Comparison of ENCODE assay signal across 1 cellular context in the genomic region with DNA sequence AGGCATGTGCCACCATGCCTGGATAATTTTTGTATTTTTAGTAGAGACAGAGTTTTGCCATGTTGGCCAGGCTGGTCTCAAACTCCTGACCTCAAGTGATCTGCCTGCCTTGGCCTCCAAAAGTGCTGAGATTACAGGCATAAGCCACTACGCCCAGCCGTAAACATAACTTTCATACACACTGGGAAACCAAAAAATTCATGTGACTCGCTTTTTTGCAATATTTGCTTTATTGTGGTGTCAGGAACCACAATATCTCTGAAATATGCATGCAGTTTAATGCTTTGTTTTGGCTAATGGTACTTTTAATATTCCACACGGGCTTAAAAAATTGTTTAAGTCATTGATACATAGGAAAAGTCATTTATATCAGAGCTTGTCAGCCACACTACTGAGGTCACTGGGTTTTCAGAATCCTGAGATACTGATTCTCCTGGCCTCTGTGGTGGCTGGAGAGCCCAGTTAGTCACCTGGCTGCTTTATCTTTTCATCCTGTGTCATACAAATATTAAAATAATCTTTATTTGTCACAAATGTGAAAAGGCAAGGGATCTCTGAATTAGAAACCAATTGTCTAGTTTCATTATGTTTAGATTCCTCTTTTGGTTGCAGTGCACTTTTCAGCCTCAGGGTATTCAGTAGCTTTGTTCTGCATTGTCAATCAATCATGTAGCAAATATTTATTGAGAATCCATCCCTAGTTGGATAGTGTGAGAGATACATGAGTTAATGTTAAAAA.
TF ChIP-seq lines count a peak whose summit lies in the region.

No MANE protein-coding gene starts in this region.

TF ChIP-seq in GM12878, 131 proteins besides CTCF, POLR2A, EP300 and RAD21:
- TF ChIP-seq, protein P1, sequence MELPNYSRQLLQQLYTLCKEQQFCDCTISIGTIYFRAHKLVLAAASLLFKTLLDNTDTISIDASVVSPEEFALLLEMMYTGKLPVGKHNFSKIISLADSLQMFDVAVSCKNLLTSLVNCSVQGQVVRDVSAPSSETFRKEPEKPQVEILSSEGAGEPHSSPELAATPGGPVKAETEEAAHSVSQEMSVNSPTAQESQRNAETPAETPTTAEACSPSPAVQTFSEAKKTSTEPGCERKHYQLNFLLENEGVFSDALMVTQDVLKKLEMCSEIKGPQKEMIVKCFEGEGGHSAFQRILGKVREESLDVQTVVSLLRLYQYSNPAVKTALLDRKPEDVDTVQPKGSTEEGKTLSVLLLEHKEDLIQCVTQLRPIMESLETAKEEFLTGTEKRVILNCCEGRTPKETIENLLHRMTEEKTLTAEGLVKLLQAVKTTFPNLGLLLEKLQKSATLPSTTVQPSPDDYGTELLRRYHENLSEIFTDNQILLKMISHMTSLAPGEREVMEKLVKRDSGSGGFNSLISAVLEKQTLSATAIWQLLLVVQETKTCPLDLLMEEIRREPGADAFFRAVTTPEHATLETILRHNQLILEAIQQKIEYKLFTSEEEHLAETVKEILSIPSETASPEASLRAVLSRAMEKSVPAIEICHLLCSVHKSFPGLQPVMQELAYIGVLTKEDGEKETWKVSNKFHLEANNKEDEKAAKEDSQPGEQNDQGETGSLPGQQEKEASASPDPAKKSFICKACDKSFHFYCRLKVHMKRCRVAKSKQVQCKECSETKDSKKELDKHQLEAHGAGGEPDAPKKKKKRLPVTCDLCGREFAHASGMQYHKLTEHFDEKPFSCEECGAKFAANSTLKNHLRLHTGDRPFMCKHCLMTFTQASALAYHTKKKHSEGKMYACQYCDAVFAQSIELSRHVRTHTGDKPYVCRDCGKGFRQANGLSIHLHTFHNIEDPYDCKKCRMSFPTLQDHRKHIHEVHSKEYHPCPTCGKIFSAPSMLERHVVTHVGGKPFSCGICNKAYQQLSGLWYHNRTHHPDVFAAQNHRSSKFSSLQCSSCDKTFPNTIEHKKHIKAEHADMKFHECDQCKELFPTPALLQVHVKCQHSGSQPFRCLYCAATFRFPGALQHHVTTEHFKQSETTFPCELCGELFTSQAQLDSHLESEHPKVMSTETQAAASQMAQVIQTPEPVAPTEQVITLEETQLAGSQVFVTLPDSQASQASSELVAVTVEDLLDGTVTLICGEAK (IDR thresholded peaks at IDR 0.05; ENCODE audit: borderline replicate concordance) = peak; percentile 72; the same call in 1 of the 2 replicates
- TF ChIP-seq RAD51 (IDR thresholded peaks at IDR 0.05) (no peak), IKZF2 (IDR thresholded peaks at IDR 0.05) (no peak), SRF (IDR thresholded peaks at IDR 0.05; ENCODE audit: low read depth in 2 of 2, low read length in 2 of 2) (no peak)
- TF ChIP-seq, protein P2, sequence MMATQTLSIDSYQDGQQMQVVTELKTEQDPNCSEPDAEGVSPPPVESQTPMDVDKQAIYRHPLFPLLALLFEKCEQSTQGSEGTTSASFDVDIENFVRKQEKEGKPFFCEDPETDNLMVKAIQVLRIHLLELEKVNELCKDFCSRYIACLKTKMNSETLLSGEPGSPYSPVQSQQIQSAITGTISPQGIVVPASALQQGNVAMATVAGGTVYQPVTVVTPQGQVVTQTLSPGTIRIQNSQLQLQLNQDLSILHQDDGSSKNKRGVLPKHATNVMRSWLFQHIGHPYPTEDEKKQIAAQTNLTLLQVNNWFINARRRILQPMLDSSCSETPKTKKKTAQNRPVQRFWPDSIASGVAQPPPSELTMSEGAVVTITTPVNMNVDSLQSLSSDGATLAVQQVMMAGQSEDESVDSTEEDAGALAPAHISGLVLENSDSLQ (IDR thresholded peaks at IDR 0.05) = peak; percentile 85
TF ChIP-seq in GM12878: peak in this region for 2.
